7 cellular contexts compared by ENCODE assay signal in genomic region chr11:117950320-117950719, GRCh38. TPM values are rescaled to one million over a fixed set of nuclear protein-coding genes. Genes with fewer than 3 reads are reported as not detected.
DNase-seq lines count a peak whose midpoint lies in the region; ATAC-seq, FAIRE-seq and TF ChIP-seq lines count a peak whose summit lies in the region.

No MANE protein-coding gene starts in this region.

- no peak overlapping the region for H3K4me3 ChIP-seq in astrocyte of the spinal cord (ENCODE audit: low read depth, low read length)

- in situ Hi-C loops in GM13977 (cut with MboI; ENCODE audit: low pct_unique_long_range_greater_than_20kb, low sequenced_read_pairs, unreplicated experiment) (no loop called here), SK-MEL-5 (cut with HindIII; ENCODE audit: low pct_unique_long_range_greater_than_20kb, low sequenced_read_pairs) (no loop called here), astrocyte of the spinal cord (cut with HindIII; ENCODE audit: low sequenced_read_pairs) (no loop called here)

- ATAC-seq in WTC11 = no peak

- no peak for FAIRE-seq in H54 (lab: Jason Lieb, UNC)

- POLR2A ChIA-PET in WTC11 (lab: Charles Lee) = no interaction called here

- no peaks in the 10 kb centered on the region for H3K9me3 Mint-ChIP-seq in WTC11

- H3K4me3 Mint-ChIP-seq in WTC11 = no peak overlapping the region

- no peaks in the 10 kb centered on the region for H3K4me1 Mint-ChIP-seq in WTC11

- DNase-seq in GM13977 (ENCODE audit: low spot score) (peak; percentile 58), SK-MEL-5 (ENCODE audit: low read depth, low spot score) (peak; percentile 20), astrocyte of the spinal cord (ENCODE audit: low read depth, low spot score) (no peak), WTC11 (ENCODE audit: low spot score) (no peak), medulla oblongata (ENCODE audit: extremely low spot score) (no peak), H54 (ENCODE audit: insufficient read length, low spot score) (no peak)
- DNase-seq in stimulated activated CD4-positive, alpha-beta T cell treated with anti-CD3 and anti-CD28 coated beads, Interleukin-2, amount 100 ng/mL, for 4 hours (ENCODE audit: low read depth) = peak; percentile 49

- TF ChIP-seq CTCF in GM13977 (IDR thresholded peaks at IDR 0.05; ENCODE audit: extremely low read depth, insufficient read depth, missing control alignments) (peak; percentile 60), astrocyte of the spinal cord (IDR thresholded peaks at IDR 0.05; ENCODE audit: low read depth, low read length) (peak; percentile 15), WTC11 (IDR thresholded peaks at IDR 0.05) (no peak)

- H3K27ac Mint-ChIP-seq in WTC11 = no peak overlapping the region

- TF ChIP-seq POLR2A in H54 (IDR thresholded peaks at IDR 0.05; ENCODE audit: low read depth, low read length) = no peak

- CTCF ChIA-PET in WTC11 (lab: Charles Lee) = interaction anchor here (1.2 to 10.5 kb wide), 5 partner anchors 11 to 143 kb away, joined by 3 to 336 read pairs (median 5); partner anchors contain the start of gene FXYD2

- peaks cover 4% of the 10 kb centered on the region; the same call in 1 of the 2 replicates for H3K27me3 Mint-ChIP-seq in WTC11 (ENCODE audit: low read depth)

- H3K36me3 Mint-ChIP-seq in WTC11 = no peaks in the 10 kb centered on the region

TF ChIP-seq in WTC11, 78 proteins besides CTCF, POLR2A, EP300 and RAD21 (continues in another document):
- TF ChIP-seq ZNF263 (CRISPR knock-in tag; IDR thresholded peaks at IDR 0.05; ENCODE audit: low read depth) = no peak
- TF ChIP-seq ZMAT4 (CRISPR knock-in tag; IDR thresholded peaks at IDR 0.05) = no peak
- no peak for TF ChIP-seq ZBTB43 (CRISPR knock-in tag; IDR thresholded peaks at IDR 0.05)
- TF ChIP-seq USF2 (CRISPR knock-in tag; IDR thresholded peaks at IDR 0.05) = no peak
- TF ChIP-seq ZNF121 (CRISPR knock-in tag; IDR thresholded peaks at IDR 0.05) = no peak
- TF ChIP-seq ATF2 (CRISPR knock-in tag; IDR thresholded peaks at IDR 0.05; ENCODE audit: borderline replicate concordance, low read depth) = no peak
- no peak for TF ChIP-seq FOXK1 (CRISPR knock-in tag; IDR thresholded peaks at IDR 0.05)
- no peak for TF ChIP-seq PRDM15 (CRISPR knock-in tag; IDR thresholded peaks at IDR 0.05)
- no peak for TF ChIP-seq MLX (CRISPR knock-in tag; IDR thresholded peaks at IDR 0.05)
- TF ChIP-seq USF1 (CRISPR knock-in tag; IDR thresholded peaks at IDR 0.05) = no peak
- no peak for TF ChIP-seq TP53 (CRISPR knock-in tag; IDR thresholded peaks at IDR 0.05)
- TF ChIP-seq TEAD1 (CRISPR knock-in tag; IDR thresholded peaks at IDR 0.05) = no peak
- TF ChIP-seq TCF7 (CRISPR knock-in tag; IDR thresholded peaks at IDR 0.05; ENCODE audit: low read depth) = no peak

RNA-seq across cellular contexts. Expression of gene TMPRSS13, which starts 21.1 kb away (rescaled TPM):
- total RNA-seq in SK-MEL-5 (2014; rRNA removed; shearing (Covaris generic)) = 1.1 and 1.4 TPM in 2 replicates
- 0.56 and 0.87 TPM in 2 replicates for polyA plus RNA-seq in SK-MEL-5 (2015; cell fraction: cytosol; rRNA removed)
- polyA plus RNA-seq in SK-MEL-5 (2015; cell fraction: nucleus; rRNA removed) = 2.1 and 4.3 TPM in 2 replicates
- total RNA-seq in WTC11 (2021) = 0.62 to 1.1 TPM (median 0.63 TPM) in 3 replicates

RNA-seq across cellular contexts. Expression of gene IL10RA, which starts 35.9 kb away (rescaled TPM):
- not detected in 2 replicates for total RNA-seq in SK-MEL-5 (2014; rRNA removed; shearing (Covaris generic))
- 0.06 TPM in 1 of 2 replicates, not detected in the other for polyA plus RNA-seq in SK-MEL-5 (2015; cell fraction: cytosol; rRNA removed)
- polyA plus RNA-seq in SK-MEL-5 (2015; cell fraction: nucleus; rRNA removed) = not detected in 2 replicates
- total RNA-seq in WTC11 (2021) = 0.41 to 0.74 TPM (median 0.71 TPM) in 3 replicates

Comparison
In these comparisons a context has a peak if more than half of its experiments do, and no peak if none do; other contexts are left out.
1. DNase-seq: peak in GM13977 (single experiment), SK-MEL-5 (single experiment) and stimulated activated CD4-positive, alpha-beta T cell treated with anti-CD3 and anti-CD28 coated beads, Interleukin-2, amount 100 ng/mL, for 4 hours (single experiment); none in astrocyte of the spinal cord (single experiment), WTC11 (single experiment), medulla oblongata (single experiment) and H54 (single experiment).